In genomic region chr13:48403151-48403631, GRCh38 we compare ENCODE assay signal across 8 cellular contexts. TPM values are rescaled to one million over a fixed set of nuclear protein-coding genes. Genes with fewer than 3 reads are reported as not detected.
A peak's percentile ranks its signal among the peaks of the same experiment; 100 is the strongest.
DNase-seq lines count a peak whose midpoint lies in the region; ATAC-seq and TF ChIP-seq lines count a peak whose summit lies in the region.

No MANE protein-coding gene starts in this region.

- no peaks in the 10 kb centered on the region for H3K27me3 Mint-ChIP-seq in CD8-positive, alpha-beta memory T cell
- no peaks in the 10 kb centered on the region for H3K27me3 Mint-ChIP-seq in activated naive CD8-positive, alpha-beta T cell treated with anti-CD3 and anti-CD28 coated beads for 36 hours
- no peaks in the 10 kb centered on the region for H3K27me3 Mint-ChIP-seq in neural progenitor cell (ENCODE audit: insufficient read depth, low read depth)

- POLR2A ChIA-PET in CD8-positive, alpha-beta memory T cell (lab: Charles Lee), result no interaction called here

- H3K27ac Mint-ChIP-seq in CD8-positive, alpha-beta memory T cell, result peak overlapping the region; percentile 59 to 96 (median 82)
- peak overlapping the region; percentile 75 for H3K27ac Mint-ChIP-seq in activated naive CD8-positive, alpha-beta T cell treated with anti-CD3 and anti-CD28 coated beads for 36 hours
- no peak overlapping the region for H3K27ac Mint-ChIP-seq in neural progenitor cell

- H3K4me3 Mint-ChIP-seq in CD8-positive, alpha-beta memory T cell, result peak overlapping the region; percentile 45 to 77 (median 68)
- peak overlapping the region; percentile 35 for H3K4me3 Mint-ChIP-seq in activated naive CD8-positive, alpha-beta T cell treated with anti-CD3 and anti-CD28 coated beads for 36 hours
- H3K4me3 Mint-ChIP-seq in neural progenitor cell, result no peak overlapping the region

- CTCF ChIA-PET in CD8-positive, alpha-beta memory T cell (lab: Charles Lee), result interaction anchor here (1.0 to 3.1 kb wide), 3 partner anchors 167 to 276 kb away, joined by 4 to 20 read pairs (median 4); no protein-coding TSS in a partner anchor

- no peaks in the 10 kb centered on the region for H3K9me3 Mint-ChIP-seq in CD8-positive, alpha-beta memory T cell
- no peaks in the 10 kb centered on the region for H3K9me3 Mint-ChIP-seq in activated naive CD8-positive, alpha-beta T cell treated with anti-CD3 and anti-CD28 coated beads for 36 hours
- no peaks in the 10 kb centered on the region for H3K9me3 Mint-ChIP-seq in neural progenitor cell

- no peaks in the 10 kb centered on the region for H3K27me3 ChIP-seq in CD8-positive, alpha-beta memory T cell (ENCODE audit: insufficient read depth, low read length, poor library complexity, severe bottlenecking)
- no peaks in the 10 kb centered on the region for H3K27me3 ChIP-seq in neural progenitor cell

- H3F3A ChIP-seq in neural progenitor cell (ENCODE audit: low read depth), result no peaks in the 10 kb centered on the region

- H2AFZ ChIP-seq in neural progenitor cell (replicated peaks), result no peak overlapping the region

- peak in 2 of 5 donors; percentile 39 to 47 for DNase-seq in CD8-positive, alpha-beta memory T cell
- DNase-seq in activated naive CD8-positive, alpha-beta T cell treated with anti-CD3 and anti-CD28 coated beads for 36 hours, result peak; percentile 20
- DNase-seq in mucosa of descending colon, result no peak
- DNase-seq in posterior vena cava (ENCODE audit: low spot score), result no peak
- no peak for DNase-seq in neural progenitor cell (ENCODE audit: low spot score)
- no peak for DNase-seq in NCI-H2029 (lab: John Stamatoyannopoulos, UW)
- DNase-seq in DMS53 treated with DMSO at 0.1 percent for 48 hours (lab: John Stamatoyannopoulos, UW; ENCODE audit: unreplicated experiment), result no peak

- peaks cover 0 to 2% (median 0%) of the 10 kb centered on the region in 3 donors for H3K36me3 Mint-ChIP-seq in CD8-positive, alpha-beta memory T cell
- peaks cover 9% of the 10 kb centered on the region for H3K36me3 Mint-ChIP-seq in activated naive CD8-positive, alpha-beta T cell treated with anti-CD3 and anti-CD28 coated beads for 36 hours
- peaks cover 2% of the 10 kb centered on the region for H3K36me3 Mint-ChIP-seq in neural progenitor cell

- TF ChIP-seq CTCF in mucosa of descending colon (IDR thresholded peaks at IDR 0.05) (no peak), neural progenitor cell (IDR thresholded peaks at IDR 0.05) (no peak)

- no peak overlapping the region for H3K4me2 ChIP-seq in neural progenitor cell

- no peak overlapping the region for H3K27ac ChIP-seq in CD8-positive, alpha-beta memory T cell (ENCODE audit: low read depth, low read length)
- no peak overlapping the region for H3K27ac ChIP-seq in neural progenitor cell

- ATAC-seq in HG02840 (IDR thresholded peaks at IDR 0.05; ENCODE audit: low FRiP score, unreplicated experiment) (peak; percentile 59), mucosa of descending colon (peak; percentile 61)

- H3K9me3 ChIP-seq in CD8-positive, alpha-beta memory T cell (ENCODE audit: low read length), result no peaks in the 10 kb centered on the region
- no peaks in the 10 kb centered on the region for H3K9me3 ChIP-seq in mucosa of descending colon
- no peaks in the 10 kb centered on the region for H3K9me3 ChIP-seq in neural progenitor cell (ENCODE audit: low read depth)

- intact Hi-C loops in mucosa of descending colon (cut with DNase I, micrococcal nuclease) (no loop called here), posterior vena cava (cut with DNase I) (no loop called here)

- peaks cover 69 to 93% (median 92%) of the 10 kb centered on the region in 3 donors for H3K4me1 Mint-ChIP-seq in CD8-positive, alpha-beta memory T cell
- peaks cover 39% of the 10 kb centered on the region for H3K4me1 Mint-ChIP-seq in activated naive CD8-positive, alpha-beta T cell treated with anti-CD3 and anti-CD28 coated beads for 36 hours
- H3K4me1 Mint-ChIP-seq in neural progenitor cell, result no peaks in the 10 kb centered on the region

- H3K79me2 ChIP-seq in neural progenitor cell (ENCODE audit: low read depth), result no peaks in the 10 kb centered on the region

- H3K9ac ChIP-seq in neural progenitor cell, result no peak overlapping the region

- H4K20me1 ChIP-seq in neural progenitor cell (ENCODE audit: low read depth), result no peaks in the 10 kb centered on the region

- H3K36me3 ChIP-seq in CD8-positive, alpha-beta memory T cell (ENCODE audit: insufficient read depth, low read length), result no peaks in the 10 kb centered on the region
- H3K36me3 ChIP-seq in mucosa of descending colon (ENCODE audit: low read depth) (no peaks in the 10 kb centered on the region), neural progenitor cell (no peaks in the 10 kb centered on the region)

- H3K4me3 ChIP-seq in CD8-positive, alpha-beta memory T cell (ENCODE audit: low read length), result no peak overlapping the region
- H3K4me3 ChIP-seq in mucosa of descending colon (no peak overlapping the region), neural progenitor cell (no peak overlapping the region)

- H3K4me1 ChIP-seq in CD8-positive, alpha-beta memory T cell (ENCODE audit: insufficient read depth, low read length), result peaks cover 56% of the 10 kb centered on the region
- H3K4me1 ChIP-seq in mucosa of descending colon (ENCODE audit: low read depth) (peaks cover 15% of the 10 kb centered on the region), neural progenitor cell (no peaks in the 10 kb centered on the region)

RNA-seq across cellular contexts. Expression of gene LPAR6, which starts 9.7 kb away (rescaled TPM):
- 1 to 10 TPM; 7.9 to 8.8 TPM for total RNA-seq in CD8-positive, alpha-beta memory T cell
- polyA plus RNA-seq in CD8-positive, alpha-beta memory T cell, result 34.2 TPM
- 1 to 10 TPM; 3.2 to 4.1 TPM for total RNA-seq in activated naive CD8-positive, alpha-beta T cell treated with anti-CD3 and anti-CD28 coated beads for 36 hours
- 10 to 100 TPM; 10.7 to 15.0 (median 12.3) TPM for total RNA-seq in mucosa of descending colon
- 10 to 100 TPM; 30.9 to 40.1 TPM for total RNA-seq in posterior vena cava
- 4.3 and 4.6 TPM in 2 replicates for total RNA-seq in neural progenitor cell (ENCODE audit: low replicate concordance)
